8 cellular contexts compared by ENCODE assay signal in genomic region chr7:102287465-102288146, GRCh38. TPM values are rescaled to one million over a fixed set of nuclear protein-coding genes. Genes with fewer than 3 reads are reported as not detected.
DNase-seq lines count a peak whose midpoint lies in the region; ATAC-seq and TF ChIP-seq lines count a peak whose summit lies in the region.

No MANE protein-coding gene starts in this region.

- H3K27me3 Mint-ChIP-seq in activated CD8-positive, alpha-beta T cell treated with anti-CD3 and anti-CD28 coated beads for 36 hours, result peaks cover 11% of the 10 kb centered on the region
- H3K27me3 Mint-ChIP-seq in glutamatergic neuron (ENCODE audit: unreplicated experiment), result peaks cover 14% of the 10 kb centered on the region

- H3K9me3 Mint-ChIP-seq in activated CD8-positive, alpha-beta T cell treated with anti-CD3 and anti-CD28 coated beads for 36 hours, result no peaks in the 10 kb centered on the region
- H3K9me3 Mint-ChIP-seq in glutamatergic neuron (ENCODE audit: unreplicated experiment), result peaks cover 3% of the 10 kb centered on the region

- H2AFZ ChIP-seq in osteoblast (ENCODE audit: low read length), result peak overlapping the region; percentile 84

- no peaks in the 10 kb centered on the region for H3K79me2 ChIP-seq in osteoblast (ENCODE audit: insufficient read depth, low read length)

- intact Hi-C loops in activated CD8-positive, alpha-beta T cell treated with anti-CD3 and anti-CD28 coated beads for 36 hours (cut with micrococcal nuclease), result loop anchor here (10.0 kb wide), 1 partner anchor 167 kb away; no protein-coding TSS in a partner anchor

- no peak overlapping the region for H3K27ac Mint-ChIP-seq in activated CD8-positive, alpha-beta T cell treated with anti-CD3 and anti-CD28 coated beads for 36 hours
- no peak overlapping the region for H3K27ac Mint-ChIP-seq in glutamatergic neuron (ENCODE audit: unreplicated experiment)

- peak; percentile 24 for ATAC-seq in activated CD8-positive, alpha-beta T cell treated with anti-CD3 and anti-CD28 coated beads for 36 hours
- ATAC-seq in GM19395 (IDR thresholded peaks at IDR 0.05; ENCODE audit: unreplicated experiment), result no peak

- H3K4me3 ChIP-seq in osteoblast (ENCODE audit: insufficient read depth, low read length), result peak overlapping the region; percentile 79

- no peaks in the 10 kb centered on the region for H3K36me3 Mint-ChIP-seq in activated CD8-positive, alpha-beta T cell treated with anti-CD3 and anti-CD28 coated beads for 36 hours (ENCODE audit: low read depth)
- no peaks in the 10 kb centered on the region for H3K36me3 Mint-ChIP-seq in glutamatergic neuron (ENCODE audit: unreplicated experiment)

- DNase-seq in NCI-H82 (lab: John Stamatoyannopoulos, UW), result peak; percentile 61
- no peak for DNase-seq in NCI-H82 treated with DMSO at 0.1 percent for 48 hours (lab: John Stamatoyannopoulos, UW; ENCODE audit: unreplicated experiment)
- peak; percentile 27 for DNase-seq in KBM-7
- DNase-seq in activated CD8-positive, alpha-beta T cell treated with anti-CD3 and anti-CD28 coated beads for 36 hours, result peak; percentile 43
- no peak for DNase-seq in glutamatergic neuron
- peak; percentile 87 for DNase-seq in osteoblast (ENCODE audit: insufficient read length, low spot score, missing footprints)
- no peak for DNase-seq in COR-L47 (lab: John Stamatoyannopoulos, UW)

- H4K20me1 ChIP-seq in osteoblast (ENCODE audit: insufficient read depth, low read length), result peaks cover 12% of the 10 kb centered on the region

- no peak for TF ChIP-seq CTCF in activated CD8-positive, alpha-beta T cell treated with anti-CD3 and anti-CD28 coated beads for 36 hours (IDR thresholded peaks at IDR 0.05)
- TF ChIP-seq CTCF in glutamatergic neuron (IDR thresholded peaks at IDR 0.05; ENCODE audit: partially characterized antibody, unreplicated experiment) (no peak), osteoblast (IDR thresholded peaks at IDR 0.05; ENCODE audit: extremely low read depth, low read depth, low read length) (no peak)

- CTCF ChIA-PET in activated CD8-positive, alpha-beta T cell treated with anti-CD3 and anti-CD28 coated beads for 36 hours (lab: Charles Lee), result interaction anchor here (0.6 to 1.6 kb wide), 4 partner anchors 17 to 889 kb away, joined by 3 to 6 read pairs (median 3); no protein-coding TSS in a partner anchor

- H3K9me3 ChIP-seq in osteoblast (ENCODE audit: low read depth, low read length), result no peaks in the 10 kb centered on the region

- POLR2A ChIA-PET in activated CD8-positive, alpha-beta T cell treated with anti-CD3 and anti-CD28 coated beads for 36 hours (lab: Charles Lee), result interaction anchor here (0.7 to 1.1 kb wide), 4 partner anchors 21 to 1035 kb away, joined by 3 to 4 read pairs (median 3); partner anchors contain the start of genes ALKBH4 and LRWD1

- H3K27ac ChIP-seq in osteoblast (ENCODE audit: low read depth, low read length), result no peak overlapping the region

- in situ Hi-C loops in KBM-7 (cut with MboI; ENCODE audit: low pct_unique_long_range_greater_than_20kb, low sequenced_read_pairs), result no loop called here

- H3K36me3 ChIP-seq in osteoblast (ENCODE audit: insufficient read depth, low read length), result no peaks in the 10 kb centered on the region

- H3K27me3 ChIP-seq in osteoblast (ENCODE audit: insufficient read depth, low read length), result peaks cover 2% of the 10 kb centered on the region

- peaks cover 35% of the 10 kb centered on the region for H3K4me1 Mint-ChIP-seq in activated CD8-positive, alpha-beta T cell treated with anti-CD3 and anti-CD28 coated beads for 36 hours (ENCODE audit: low read depth)
- H3K4me1 Mint-ChIP-seq in glutamatergic neuron (ENCODE audit: low read depth, unreplicated experiment), result peaks cover 15% of the 10 kb centered on the region

- peaks cover 14% of the 10 kb centered on the region for H3K4me1 ChIP-seq in osteoblast (ENCODE audit: insufficient read depth, low read length)

- H3K4me2 ChIP-seq in osteoblast (ENCODE audit: insufficient read depth, low read length), result peak overlapping the region; percentile 94

- peak overlapping the region; percentile 58 for H3K4me3 Mint-ChIP-seq in activated CD8-positive, alpha-beta T cell treated with anti-CD3 and anti-CD28 coated beads for 36 hours
- H3K4me3 Mint-ChIP-seq in glutamatergic neuron (ENCODE audit: unreplicated experiment), result peak overlapping the region; percentile 46

RNA-seq across cellular contexts. Expression of gene SH2B2, which starts 0.9 kb away (rescaled TPM):
- total RNA-seq in activated CD8-positive, alpha-beta T cell treated with anti-CD3 and anti-CD28 coated beads for 36 hours, result 1 to 10 TPM; 5.0 to 7.1 TPM
- total RNA-seq in glutamatergic neuron (ENCODE audit: unreplicated experiment), result 11.6 TPM
- 2.1 and 2.2 TPM in 2 replicates for total RNA-seq in osteoblast

Comparison
In these comparisons a context has a peak if more than half of its experiments do, and no peak if none do; other contexts are left out.
1. DNase-seq: peak in NCI-H82 (single experiment), KBM-7 (single experiment), activated CD8-positive, alpha-beta T cell treated with anti-CD3 and anti-CD28 coated beads for 36 hours (single experiment) and osteoblast (single experiment); none in NCI-H82 treated with DMSO at 0.1 percent for 48 hours (single experiment), glutamatergic neuron (single experiment) and COR-L47 (single experiment).